12 cellular contexts compared by ENCODE assay signal in the genomic region with DNA sequence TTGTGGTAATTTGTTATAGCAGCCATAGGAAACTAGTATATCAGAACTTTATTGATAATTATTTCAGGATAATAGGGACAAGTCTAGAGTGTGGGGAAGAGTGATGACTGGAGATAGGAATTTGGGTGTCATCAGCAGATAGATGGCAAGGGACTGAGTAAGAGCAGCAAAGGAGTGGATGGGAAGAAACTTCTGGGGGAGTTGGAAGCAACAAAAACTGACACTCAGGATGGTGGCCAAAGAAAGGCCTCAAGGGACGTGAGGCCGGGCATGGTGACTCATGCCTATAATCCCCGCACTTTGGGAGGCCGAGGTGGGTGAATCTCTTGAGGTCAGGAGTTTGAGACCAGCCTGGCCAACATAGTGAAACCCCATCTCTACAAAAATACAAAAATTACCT.
"Had no signal": no experiment of that assay in that cellular context is flagged by ENCODE, and none has a peak within 500 bp of the region (broad histone marks: within the 10 kb centered on the region; RNA-seq: fewer than 3 reads in every experiment).

No MANE protein-coding gene starts in this region.

- H3K27ac Mint-ChIP-seq: natural killer cell had no signal

- H3K4me1 Mint-ChIP-seq: natural killer cell had no signal

- H3K36me3 Mint-ChIP-seq: natural killer cell had no signal

- H3K27ac ChIP-seq: neutrophil, thoracic aorta had no signal

- H3K4me3 Mint-ChIP-seq: natural killer cell had no signal

- ATAC-seq: natural killer cell had no signal

- H3K9me3 Mint-ChIP-seq: natural killer cell had no signal

- DNase-seq: activated CD4-positive, alpha-beta T cell treated with anti-CD3 and anti-CD28 coated beads, Interleukin-2, amount 50 U/mL, for 1 hour; activated CD8-positive, alpha-beta memory T cell treated with anti-CD3 and anti-CD28 coated beads for 24 hours; activated naive CD4-positive, alpha-beta T cell treated with anti-CD3 and anti-CD28 coated beads, Interleukin-2, amount 50 U/mL, for 16 hours; caudate nucleus; hypothalamus; kidney glomerular epithelial cell; mesendoderm; natural killer cell; stimulated activated CD4-positive, alpha-beta T cell treated with anti-CD3 and anti-CD28 coated beads, Interleukin-12 subunit alpha, Interleukin-12 subunit beta, amount 100 ng/mL, for 4 hours; stimulated activated CD4-positive, alpha-beta T cell treated with anti-CD3 and anti-CD28 coated beads, Interleukin-2, amount 100 ng/mL, for 24 hours had no signal
